In genomic region chr12:27794818-27795584, GRCh38 we compare ENCODE assay signal across 25 cellular contexts. TPM values are rescaled to one million over a fixed set of nuclear protein-coding genes. Genes with fewer than 3 reads are reported as not detected.
DNase-seq lines count a peak whose midpoint lies in the region; ATAC-seq and TF ChIP-seq lines count a peak whose summit lies in the region.
"Had no signal": no experiment of that assay in that cellular context is flagged by ENCODE, and none has a peak within 500 bp of the region (broad histone marks: within the 10 kb centered on the region; RNA-seq: fewer than 3 reads in every experiment).

No MANE protein-coding gene starts in this region.

- H3K27ac ChIP-seq in mammary epithelial cell (ENCODE audit: insufficient read depth, low read depth, low read length), result no peak overlapping the region
- H3K27ac ChIP-seq: HL-60 had no signal

- no peak overlapping the region for H3K4me3 ChIP-seq in mammary epithelial cell (replicated peaks in 1 of 3; ENCODE audit: insufficient read depth in 1 of 3, low read depth in 2 of 3, low read length in 3 of 3)

- H3K4me1 Mint-ChIP-seq in MCF 10A (ENCODE audit: insufficient read depth, unreplicated experiment), result peaks cover 6% of the 10 kb centered on the region
- H3K4me1 Mint-ChIP-seq in activated naive CD8-positive, alpha-beta T cell (ENCODE audit: low read depth), result peaks cover 9% of the 10 kb centered on the region
- H3K4me1 Mint-ChIP-seq in memory B cell, result no peaks in the 10 kb centered on the region
- H3K4me1 Mint-ChIP-seq: naive B cell had no signal

- H3K27me3 ChIP-seq in mammary epithelial cell (ENCODE audit: insufficient read depth, low read length), result no peaks in the 10 kb centered on the region

- peaks cover 41% of the 10 kb centered on the region for H3K79me2 ChIP-seq in mammary epithelial cell (ENCODE audit: insufficient read depth, low read length)

- no peak for ATAC-seq in memory B cell (ENCODE audit: low read depth)
- ATAC-seq: right cardiac atrium had no signal

- H3K9me3 Mint-ChIP-seq in MCF 10A (ENCODE audit: unreplicated experiment) (no peaks in the 10 kb centered on the region), memory B cell (no peaks in the 10 kb centered on the region)
- no peaks in the 10 kb centered on the region for H3K9me3 Mint-ChIP-seq in activated naive CD8-positive, alpha-beta T cell (ENCODE audit: low read depth)
- H3K9me3 Mint-ChIP-seq: brain, IgD-negative memory B cell, naive B cell had no signal

- dilution Hi-C loops in mammary epithelial cell (cut with HindIII; ENCODE audit: low sequenced_read_pairs), result no loop called here

- peaks cover 41% of the 10 kb centered on the region for H3K36me3 ChIP-seq in mammary epithelial cell (ENCODE audit: insufficient read depth, low read length)

- no peak overlapping the region for H3K4me2 ChIP-seq in mammary epithelial cell (ENCODE audit: insufficient read depth, low read depth, low read length)

- TF ChIP-seq CTCF in MCF 10A (IDR thresholded peaks at IDR 0.05; ENCODE audit: unreplicated experiment) (no peak), mammary epithelial cell (conservative IDR thresholded peaks at IDR 0.05 in 1 of 2, IDR thresholded peaks at IDR 0.05 in 1 of 2; ENCODE audit: extremely low read depth in 1 of 2, insufficient read depth in 1 of 2, low read depth in 1 of 2, low read length in 2 of 2) (no peak), GM10248 (IDR thresholded peaks at IDR 0.05; ENCODE audit: control extremely low read depth, extremely low read depth, low read depth, missing control alignments) (no peak)

- WGBS in mammary epithelial cell (ENCODE audit: low coverage, missing lambda C conversion rate), result 96% methylated on average over 6 of the region's 6 CpGs

- H3K9me3 ChIP-seq in mammary epithelial cell (replicated peaks; ENCODE audit: insufficient read depth, low read length), result no peaks in the 10 kb centered on the region

- H3K4me1 ChIP-seq in mammary epithelial cell (ENCODE audit: insufficient read depth, low read length), result no peaks in the 10 kb centered on the region

- in situ Hi-C loops in mammary epithelial cell (cut with MboI; ENCODE audit: low sequenced_read_pairs in 2 of 2), result no loop called here

- peak overlapping the region; percentile 33 for H3K27ac Mint-ChIP-seq in MCF 10A (ENCODE audit: low read depth, unreplicated experiment)
- H3K27ac Mint-ChIP-seq in activated naive CD8-positive, alpha-beta T cell, result peak overlapping the region; percentile 42
- peak overlapping the region; percentile 28 for H3K27ac Mint-ChIP-seq in memory B cell

- H3K4me3 Mint-ChIP-seq in MCF 10A (ENCODE audit: unreplicated experiment) (no peak overlapping the region), memory B cell (no peak overlapping the region)
- no peak overlapping the region for H3K4me3 Mint-ChIP-seq in activated naive CD8-positive, alpha-beta T cell
- H3K4me3 Mint-ChIP-seq: brain, IgD-negative memory B cell, naive B cell had no signal

- no peaks in the 10 kb centered on the region for H4K20me1 ChIP-seq in mammary epithelial cell (ENCODE audit: insufficient read depth, low read length)

- POLR2A ChIA-PET in MCF 10A (lab: Yijun Ruan, JAX), result interaction anchor here (0.7 to 0.8 kb wide), 2 partner anchors 15 to 80 kb away, joined by 3 read pairs; partner anchors contain the start of genes KLHL42 and MANSC4
- POLR2A ChIA-PET in GM10248 (lab: Yijun Ruan, JAX), result interaction anchor here (0.7 kb wide), 1 partner anchor 26 kb away, joined by 3 read pairs; no protein-coding TSS in a partner anchor

- BruUV-seq in MCF 10A (replicated peaks; lab: Mats Ljungman, UMichigan) (no TSS peak), mammary epithelial cell (replicated peaks; lab: Mats Ljungman, UMichigan) (no TSS peak)

- CTCF ChIA-PET in MCF 10A (lab: Yijun Ruan, JAX), result interaction anchor here (0.7 to 1.8 kb wide), 3 partner anchors 26 to 118 kb away, joined by 3 to 7 read pairs (median 4); no protein-coding TSS in a partner anchor
- CTCF ChIA-PET in mammary epithelial cell (lab: Charles Lee; ENCODE audit: low non-redundant PET), result interaction anchor here (0.7 kb wide), 1 partner anchor 9 kb away, joined by 3 read pairs; no protein-coding TSS in a partner anchor
- CTCF ChIA-PET in GM10248 (lab: Yijun Ruan, JAX), result interaction anchor here (0.9 to 5.6 kb wide), 4 partner anchors 11 to 146 kb away, joined by 3 to 24 read pairs (median 4); no protein-coding TSS in a partner anchor

- H3K27me3 Mint-ChIP-seq in MCF 10A (ENCODE audit: insufficient read depth, unreplicated experiment) (no peaks in the 10 kb centered on the region), memory B cell (no peaks in the 10 kb centered on the region)
- no peaks in the 10 kb centered on the region for H3K27me3 Mint-ChIP-seq in activated naive CD8-positive, alpha-beta T cell
- H3K27me3 Mint-ChIP-seq: brain, IgD-negative memory B cell, naive B cell had no signal

- no peak overlapping the region for H3K9ac ChIP-seq in mammary epithelial cell (ENCODE audit: insufficient read depth, low read length)

- intact Hi-C loops in MCF 10A (cut with micrococcal nuclease) (no loop called here), mammary epithelial cell (cut with micrococcal nuclease) (no loop called here)

- H3K36me3 Mint-ChIP-seq in MCF 10A (ENCODE audit: insufficient read depth, unreplicated experiment), result peaks cover 79% of the 10 kb centered on the region
- peaks cover 23% of the 10 kb centered on the region for H3K36me3 Mint-ChIP-seq in activated naive CD8-positive, alpha-beta T cell
- peaks cover 37% of the 10 kb centered on the region for H3K36me3 Mint-ChIP-seq in memory B cell

- H2AFZ ChIP-seq in mammary epithelial cell (ENCODE audit: low read depth, low read length), result no peak overlapping the region

- DNase-seq in MCF 10A (ENCODE audit: unreplicated experiment), result no peak
- no peak for DNase-seq in mammary epithelial cell
- no peak for DNase-seq in memory B cell (ENCODE audit: low spot score in 2 of 2)
- no peak for DNase-seq in amygdala (lab: John Stamatoyannopoulos, UW)
- DNase-seq in HT-29 (ENCODE audit: low spot score), result no peak
- no peak for DNase-seq in GM10248 (ENCODE audit: extremely low spot score)
- DNase-seq: activated CD4-positive, alpha-beta T cell treated with anti-CD3 and anti-CD28 coated beads, Interleukin-2, amount 50 U/mL, for 4 hours; activated gamma-delta T cell treated with Interleukin-2 at 50 U/mL for 16 hours; C1 segment of cervical spinal cord; mesendoderm; naive B cell; NCI-H1417; NCI-H2107; NCI-H446 treated with DMSO at 0.1 percent for 48 hours; right cardiac atrium; SIG-M5; T-helper 2 cell had no signal

RNA-seq across cellular contexts. Expression of gene MANSC4, which starts 15.0 kb away (rescaled TPM):
- total RNA-seq in MCF 10A (2022) (not detected in 2 replicates), mammary epithelial cell (not detected)
- 0.28 TPM for polyA plus RNA-seq in mammary epithelial cell
- polyA minus RNA-seq in mammary epithelial cell, result not detected
- total RNA-seq in HT-29 (2014; rRNA removed; shearing (Covaris generic)), result not detected in 2 replicates
- total RNA-seq: H1, osteoblast, right cardiac atrium, urinary bladder had no signal
- polyA plus RNA-seq: AG04450, H1, right cardiac atrium, urinary bladder had no signal

RNA-seq across cellular contexts. Expression of gene KLHL42, which starts 15.0 kb away (rescaled TPM):
- total RNA-seq in MCF 10A (2022) (32.5 and 37.6 TPM in 2 replicates), mammary epithelial cell (10 to 100 TPM; 35.0 to 40.3 TPM)
- polyA plus RNA-seq in mammary epithelial cell, result 21.3 TPM
- polyA minus RNA-seq in mammary epithelial cell, result 35.2 TPM
- 39.5 and 42.4 TPM in 2 replicates for total RNA-seq in HT-29 (2014; rRNA removed; shearing (Covaris generic))
